In the genomic region with DNA sequence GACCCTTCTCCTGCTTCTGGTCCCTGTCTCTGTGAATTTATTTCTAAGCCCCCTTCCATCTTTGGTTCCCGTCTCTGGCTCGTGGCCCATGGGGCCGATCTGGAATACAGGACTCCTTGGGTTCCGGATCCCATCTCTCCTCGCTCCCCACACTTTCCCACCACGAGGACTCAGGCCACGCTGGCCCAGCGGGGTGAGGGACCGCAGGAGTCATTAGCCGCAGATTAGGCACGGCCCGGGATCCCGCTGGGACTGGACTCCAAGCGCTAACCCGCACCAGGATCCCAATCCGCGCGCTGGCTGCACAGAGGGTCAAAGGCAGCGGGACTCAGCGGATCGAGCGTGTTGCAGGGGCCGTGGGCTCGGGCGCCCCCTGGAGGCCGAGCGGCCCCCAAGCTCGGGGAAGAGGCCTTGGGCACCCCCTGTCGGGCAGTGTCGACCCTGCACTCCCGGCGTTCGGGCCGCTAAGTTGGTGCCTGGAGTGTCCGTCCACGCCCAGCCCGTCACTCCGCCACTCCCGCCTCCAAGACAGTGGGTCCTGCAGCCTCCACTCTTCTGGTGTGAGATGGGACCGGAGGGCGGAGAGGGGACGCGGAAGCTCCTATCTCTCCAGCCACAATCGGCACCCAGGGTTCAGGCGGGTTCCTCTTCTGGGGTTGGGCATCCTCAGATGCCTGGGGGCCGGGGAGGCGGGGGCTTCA, we compare ENCODE assay signal across 8 cellular contexts. TPM values are rescaled to one million over a fixed set of nuclear protein-coding genes. Genes with fewer than 3 reads are reported as not detected.
DNase-seq lines count a peak whose midpoint lies in the region; ATAC-seq and TF ChIP-seq lines count a peak whose summit lies in the region.

No MANE protein-coding gene starts in this region.

- H3K27me3 ChIP-seq in smooth muscle cell (ENCODE audit: low read depth) = peaks cover 18% of the 10 kb centered on the region

- CTCF ChIA-PET in MCF 10A (lab: Yijun Ruan, JAX) = interaction anchor here (0.5 to 9.8 kb wide), 15 partner anchors 10 to 507 kb away, joined by 3 to 188 read pairs (median 4); partner anchors contain the start of gene SHMT2

- peaks cover 14% of the 10 kb centered on the region for H3K36me3 Mint-ChIP-seq in MCF 10A (ENCODE audit: insufficient read depth, unreplicated experiment)

- H3K4me1 ChIP-seq in smooth muscle cell (ENCODE audit: low read depth) = peaks cover 29% of the 10 kb centered on the region

- H3K36me3 ChIP-seq in smooth muscle cell (ENCODE audit: low read depth) = no peaks in the 10 kb centered on the region

- H3K9me3 ChIP-seq in smooth muscle cell (replicated peaks; ENCODE audit: low read depth) = no peaks in the 10 kb centered on the region

- H3K4me1 Mint-ChIP-seq in MCF 10A (ENCODE audit: insufficient read depth, unreplicated experiment) = peaks cover 46% of the 10 kb centered on the region

- peaks cover 16% of the 10 kb centered on the region for H3F3A ChIP-seq in smooth muscle cell (ENCODE audit: low read depth)

- TF ChIP-seq CTCF in MCF 10A (IDR thresholded peaks at IDR 0.05; ENCODE audit: unreplicated experiment) (peak; percentile 100), smooth muscle cell (IDR thresholded peaks at IDR 0.05; ENCODE audit: borderline replicate concordance, insufficient read depth, poor library complexity, severe bottlenecking) (peak; percentile 100)

- intact Hi-C loops in MCF 10A (cut with micrococcal nuclease) = loop anchor here (1.0 kb wide), 1 partner anchor 26 kb away; no protein-coding TSS in a partner anchor

- no peaks in the 10 kb centered on the region for H3K27me3 Mint-ChIP-seq in MCF 10A (ENCODE audit: insufficient read depth, unreplicated experiment)

- H3K9ac ChIP-seq in smooth muscle cell (ENCODE audit: low read depth) = no peak overlapping the region

- peak; percentile 41 for ATAC-seq in HG02884 (IDR thresholded peaks at IDR 0.05; ENCODE audit: unreplicated experiment)

- BruUV-seq in MCF 10A (replicated peaks; lab: Mats Ljungman, UMichigan) = no TSS peak

- H4K20me1 ChIP-seq in smooth muscle cell (ENCODE audit: low read depth) = peaks cover 49% of the 10 kb centered on the region

- POLR2A ChIA-PET in MCF 10A (lab: Yijun Ruan, JAX) = interaction anchor here (0.7 to 2.9 kb wide), 4 partner anchors 9 to 127 kb away, joined by 4 to 37 read pairs (median 9); partner anchors contain the start of genes SHMT2 and STAT6

- H3K27ac Mint-ChIP-seq in MCF 10A (ENCODE audit: low read depth, unreplicated experiment) = peak overlapping the region; percentile 4

- H3K4me2 ChIP-seq in smooth muscle cell = peak overlapping the region; percentile 99

- WGBS in smooth muscle cell (ENCODE audit: low lambda C conversion rate) = 3% methylated on average over 42 of the region's 47 CpGs

- no peaks in the 10 kb centered on the region for H3K79me2 ChIP-seq in smooth muscle cell (ENCODE audit: low read depth)

- peak; percentile 46 for DNase-seq in NK-92 treated with Interleukin-12 subunit alpha and Interleukin-12 subunit beta, amount 100 ng/mL, for 24 hours (lab: John Stamatoyannopoulos, UW)
- DNase-seq in NK-92 (lab: John Stamatoyannopoulos, UW; ENCODE audit: unreplicated experiment) (no peak), NCI-H2081 (lab: John Stamatoyannopoulos, UW) (peak; percentile 78 to 83), UCSD-AML1 (lab: John Stamatoyannopoulos, UW; ENCODE audit: unreplicated experiment) (peak; percentile 93), MCF 10A (ENCODE audit: unreplicated experiment) (peak; percentile 84), iPS-NIHi11 (ENCODE audit: low spot score) (peak; percentile 90), smooth muscle cell (lab: John Stamatoyannopoulos, UW; ENCODE audit: unreplicated experiment) (peak; percentile 86)

- no peaks in the 10 kb centered on the region for H3K9me3 Mint-ChIP-seq in MCF 10A (ENCODE audit: unreplicated experiment)

- no peak overlapping the region for H2AFZ ChIP-seq in smooth muscle cell (ENCODE audit: low read depth)

- H3K4me3 ChIP-seq in smooth muscle cell = peak overlapping the region; percentile 80

- peak overlapping the region; percentile 68 for H3K4me3 Mint-ChIP-seq in MCF 10A (ENCODE audit: unreplicated experiment)

- H3K27ac ChIP-seq in smooth muscle cell (ENCODE audit: low read depth) = no peak overlapping the region

RNA-seq across cellular contexts. Expression of gene SHMT2, which starts 9.5 kb away (rescaled TPM):
- total RNA-seq in MCF 10A (2022) (375 and 421 TPM in 2 replicates), smooth muscle cell (82.1 and 117 TPM in 2 replicates)
- 107 TPM in 2 replicates for polyA plus RNA-seq in smooth muscle cell

RNA-seq across cellular contexts. Expression of gene STAC3, which starts 12.0 kb away (rescaled TPM):
- total RNA-seq in MCF 10A (2022) (2.5 and 2.8 TPM in 2 replicates), smooth muscle cell (1.4 TPM in 1 of 2 replicates, not detected in the other)
- not detected in 2 replicates for polyA plus RNA-seq in smooth muscle cell

RNA-seq across cellular contexts. Expression of gene NXPH4, which starts 22.4 kb away (rescaled TPM):
- total RNA-seq in MCF 10A (2022) = 2.2 and 2.8 TPM in 2 replicates
- total RNA-seq in smooth muscle cell = 1.6 and 3.9 TPM in 2 replicates
- 8.5 and 10.7 TPM in 2 replicates for polyA plus RNA-seq in smooth muscle cell
